Comparison of ENCODE assay signal across 16 cellular contexts in the genomic region with DNA sequence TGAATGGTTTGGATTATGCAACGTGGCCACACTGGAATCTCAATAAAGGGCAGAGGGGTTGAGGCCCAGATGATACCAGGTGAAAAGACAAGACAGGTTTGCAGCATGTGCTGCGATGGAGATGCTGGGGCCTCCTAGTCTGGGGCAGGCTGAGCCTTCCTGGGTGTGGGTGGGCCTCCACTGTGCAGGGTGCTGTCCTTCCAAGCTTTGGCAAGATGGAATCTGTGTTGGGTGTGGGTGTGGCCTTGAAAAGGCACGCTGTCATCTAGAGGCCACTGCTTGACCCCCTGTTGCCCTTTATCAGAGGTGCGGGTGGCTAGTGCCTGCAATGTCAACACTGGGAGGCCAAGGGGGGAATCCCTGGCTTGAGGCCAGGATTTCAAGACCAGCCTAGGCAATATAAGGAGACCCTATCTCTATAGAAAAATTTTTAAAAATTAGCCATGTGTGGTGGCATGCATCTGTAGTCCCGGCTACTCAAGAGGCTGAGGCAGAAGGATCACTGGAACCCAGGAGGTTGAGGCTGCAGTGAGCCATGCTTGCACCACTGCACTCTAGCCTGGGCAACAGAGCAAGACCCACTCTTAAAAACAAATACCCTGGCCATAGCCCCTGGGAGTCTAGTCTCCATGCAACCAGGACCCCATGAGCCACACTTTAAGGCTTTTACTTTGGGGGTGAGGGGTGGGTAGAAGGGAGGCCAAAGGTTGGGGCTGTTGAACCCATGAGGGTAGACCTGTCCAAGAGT. TPM values are rescaled to one million over a fixed set of nuclear protein-coding genes. Genes with fewer than 3 reads are reported as not detected.
DNase-seq lines count a peak whose midpoint lies in the region; ATAC-seq, FAIRE-seq and TF ChIP-seq lines count a peak whose summit lies in the region.
"Had no signal": no experiment of that assay in that cellular context is flagged by ENCODE, and none has a peak within 500 bp of the region (broad histone marks: within the 10 kb centered on the region; RNA-seq: fewer than 3 reads in every experiment).

No MANE protein-coding gene starts in this region.

- peaks cover 19% of the 10 kb centered on the region for H3K36me3 ChIP-seq in RWPE2 (ENCODE audit: low read depth)
- H3K36me3 ChIP-seq in endothelial cell of umbilical vein (ENCODE audit: control insufficient read depth in 2 of 2, extremely low read depth in 1 of 2, insufficient read depth in 2 of 2, low read length in 2 of 2) = peaks cover 0 to 3% of the 10 kb centered on the region in 2 experiments
- peaks cover 4% of the 10 kb centered on the region for H3K36me3 ChIP-seq in GM23338 (ENCODE audit: insufficient read depth)
- H3K36me3 ChIP-seq: left lung had no signal

- intact Hi-C loops in endothelial cell of umbilical vein (cut with micrococcal nuclease) = no loop called here

- no peak overlapping the region for H3K4me2 ChIP-seq in A549
- no peak overlapping the region for H3K4me2 ChIP-seq in endothelial cell of umbilical vein (ENCODE audit: insufficient read depth, low read length)
- H3K4me2 ChIP-seq in GM23338 = no peak overlapping the region
- H3K4me2 ChIP-seq: BLaER1 had no signal

- TF ChIP-seq POLR2A in A549 (IDR thresholded peaks at IDR 0.05; ENCODE audit: low read length) (no peak), endothelial cell of umbilical vein (IDR thresholded peaks at IDR 0.05; ENCODE audit: low read depth, low read length) (no peak)

- no peak overlapping the region for H3K27ac Mint-ChIP-seq in GM23338
- H3K27ac Mint-ChIP-seq: activated CD4-positive, alpha-beta T cell treated with anti-CD3 and anti-CD28 coated beads for 36 hours; progenitor cell of endocrine pancreas had no signal

- no peak for TF ChIP-seq RAD21 in A549 (conservative IDR thresholded peaks at IDR 0.05 in 1 of 2, IDR thresholded peaks at IDR 0.05 in 1 of 2)

- H3K79me2 ChIP-seq in endothelial cell of umbilical vein (ENCODE audit: control insufficient read depth, insufficient read depth, low read length) (no peaks in the 10 kb centered on the region), GM23338 (replicated peaks; ENCODE audit: insufficient read depth) (peaks cover 9% of the 10 kb centered on the region)

- H3K9me1 ChIP-seq in endothelial cell of umbilical vein (replicated peaks; ENCODE audit: control insufficient read depth, extremely low read depth, insufficient read depth, low read length) = no peaks in the 10 kb centered on the region

- DNase-seq in A549 (ENCODE audit: low read depth in 1 of 2, low spot score in 1 of 2) (peak in 1 of 2 experiments; percentile 31), EL (peak; percentile 32), RWPE2 (ENCODE audit: low spot score) (no peak), endothelial cell of umbilical vein (ENCODE audit: low read depth, low spot score) (no peak), GM23338 (ENCODE audit: low spot score) (no peak), NCI-H510A (lab: John Stamatoyannopoulos, UW) (no peak)
- DNase-seq: activated CD4-positive, alpha-beta T cell treated with anti-CD3 and anti-CD28 coated beads for 36 hours; activated gamma-delta T cell treated with Interleukin-2 at 50 U/mL for 16 hours; left lung; NCI-H1105 treated with DMSO at 0.1 percent for 48 hours; NCI-H446 treated with DMSO at 0.1 percent for 48 hours; testis had no signal

- CTCF ChIA-PET in A549 (lab: Yijun Ruan, JAX) = interaction anchor here (1.4 to 15.8 kb wide), 5 partner anchors 8 to 297 kb away, joined by 5 to 374 read pairs (median 191); partner anchors contain the start of gene RRM2
- CTCF ChIA-PET in endothelial cell of umbilical vein (lab: Charles Lee) = interaction anchor here (3.8 kb wide), 1 partner anchor 11 kb away, joined by 23 read pairs; no protein-coding TSS in a partner anchor

- POLR2A ChIA-PET in A549 (lab: Yijun Ruan, JAX) = no interaction called here
- POLR2A ChIA-PET in endothelial cell of umbilical vein (lab: Charles Lee) = no interaction called here

- H3K4me1 Mint-ChIP-seq in GM23338 = peaks cover 40% of the 10 kb centered on the region

- peak in 1 of 2 experiments; percentile 36; a peak in 3 of 6 replicates for ATAC-seq in A549
- peak; percentile 11 for ATAC-seq in RWPE2 (ENCODE audit: low read depth)
- no peak for ATAC-seq in GM19397 (IDR thresholded peaks at IDR 0.05; ENCODE audit: unreplicated experiment)
- ATAC-seq in GM23338 = no peak

- H4K20me1 ChIP-seq in endothelial cell of umbilical vein (replicated peaks; ENCODE audit: control insufficient read depth, extremely low read depth, insufficient read depth, low read length) = no peaks in the 10 kb centered on the region
- peaks cover 17% of the 10 kb centered on the region for H4K20me1 ChIP-seq in GM23338 (replicated peaks; ENCODE audit: insufficient read depth)

- 75% methylated on average over 5 of the region's 5 CpGs for WGBS in A549 (ENCODE audit: missing lambda C conversion rate)

- no peaks in the 10 kb centered on the region for H3K9me3 Mint-ChIP-seq in GM23338

- H3K27me3 Mint-ChIP-seq in GM23338 (ENCODE audit: insufficient read depth, low read depth, poor library complexity) = peaks cover 23% of the 10 kb centered on the region
- H3K27me3 Mint-ChIP-seq: activated CD4-positive, alpha-beta T cell treated with anti-CD3 and anti-CD28 coated beads for 36 hours; progenitor cell of endocrine pancreas had no signal

- BruUV-seq in endothelial cell of umbilical vein (replicated peaks; lab: Mats Ljungman, UMichigan) = no TSS peak

- no peak for TF ChIP-seq EP300 in A549 (IDR thresholded peaks at IDR 0.05)

- H3K27me3 ChIP-seq in RWPE2 (ENCODE audit: insufficient read depth, poor library complexity, severe bottlenecking) (no peaks in the 10 kb centered on the region), endothelial cell of umbilical vein (ENCODE audit: control insufficient read depth in 2 of 2, insufficient read depth in 2 of 2, low read length in 2 of 2) (no peaks in the 10 kb centered on the region), GM23338 (ENCODE audit: insufficient read depth) (no peaks in the 10 kb centered on the region)
- H3K27me3 ChIP-seq: BLaER1, left lung, testis had no signal

- TF ChIP-seq CTCF in A549 (IDR thresholded peaks at IDR 0.05) (no peak), RWPE2 (IDR thresholded peaks at IDR 0.05; ENCODE audit: poor library complexity, severe bottlenecking) (no peak), endothelial cell of umbilical vein (IDR thresholded peaks at IDR 0.05; ENCODE audit: extremely low read depth in 1 of 2, insufficient read depth in 1 of 2, low read depth in 1 of 2, low read length in 2 of 2) (no peak), GM23338 (conservative IDR thresholded peaks at IDR 0.05; ENCODE audit: low read depth in 2 of 2) (no peak)

- no peaks in the 10 kb centered on the region for H3F3A ChIP-seq in GM23338 (replicated peaks; ENCODE audit: low read depth)

- no peak overlapping the region for H3K9ac ChIP-seq in endothelial cell of umbilical vein (replicated peaks; ENCODE audit: extremely low read depth, insufficient read depth, low read length)
- H3K9ac ChIP-seq: BLaER1 had no signal

- H3K4me3 ChIP-seq in A549 (no peak overlapping the region), RWPE2 (ENCODE audit: severe bottlenecking) (no peak overlapping the region), endothelial cell of umbilical vein (replicated peaks in 1 of 3; ENCODE audit: insufficient read depth in 1 of 3, low read depth in 1 of 3, low read length in 3 of 3) (no peak overlapping the region), GM23338 (no peak overlapping the region)
- H3K4me3 ChIP-seq: BLaER1, left lung, testis had no signal

- no peaks in the 10 kb centered on the region for H3K9me3 ChIP-seq in A549
- H3K9me3 ChIP-seq in RWPE2 (ENCODE audit: severe bottlenecking) = no peaks in the 10 kb centered on the region
- H3K9me3 ChIP-seq in endothelial cell of umbilical vein (replicated peaks; ENCODE audit: control insufficient read depth, insufficient read depth, low read length) = no peaks in the 10 kb centered on the region
- H3K9me3 ChIP-seq: BLaER1, left lung, testis had no signal

- H3K27ac ChIP-seq in A549 (peak overlapping the region in 1 of 2 experiments; percentile 47; a peak in 1 of 6 replicates), RWPE2 (ENCODE audit: poor library complexity, severe bottlenecking) (peak overlapping the region; percentile 22), endothelial cell of umbilical vein (ENCODE audit: insufficient read depth, low read depth, low read length) (no peak overlapping the region), GM23338 (ENCODE audit: low read depth) (no peak overlapping the region)
- H3K27ac ChIP-seq: BLaER1, left lung, testis had no signal

- H2AFZ ChIP-seq in endothelial cell of umbilical vein (ENCODE audit: low read depth, low read length) (no peak overlapping the region), GM23338 (no peak overlapping the region)

- no peak for FAIRE-seq in A549 (lab: Jason Lieb, UNC)
- FAIRE-seq in endothelial cell of umbilical vein (lab: Jason Lieb, UNC) = no peak

- H3K4me3 Mint-ChIP-seq in GM23338 = no peak overlapping the region
- H3K4me3 Mint-ChIP-seq: activated CD4-positive, alpha-beta T cell treated with anti-CD3 and anti-CD28 coated beads for 36 hours had no signal

- peaks cover 35% of the 10 kb centered on the region for H3K36me3 Mint-ChIP-seq in GM23338 (ENCODE audit: low read depth)

- dilution Hi-C loops in endothelial cell of umbilical vein (cut with MboI; ENCODE audit: extremely low pct_ligation_motif_present, low sequenced_read_pairs) = no loop called here

- no peaks in the 10 kb centered on the region for H3K9me2 ChIP-seq in GM23338 (ENCODE audit: insufficient read depth)

- H3K4me1 ChIP-seq in A549 (peaks cover 32% of the 10 kb centered on the region), RWPE2 (ENCODE audit: insufficient read depth, poor library complexity, severe bottlenecking) (peaks cover 18% of the 10 kb centered on the region), endothelial cell of umbilical vein (ENCODE audit: control insufficient read depth, extremely low read depth, insufficient read depth, low read length) (no peaks in the 10 kb centered on the region), GM23338 (ENCODE audit: insufficient read depth) (peaks cover 18% of the 10 kb centered on the region)
- H3K4me1 ChIP-seq: left lung, testis had no signal

RNA-seq across cellular contexts. Expression of gene RRM2, which starts 13.8 kb away (rescaled TPM):
- 65.1 and 84.4 TPM in 2 replicates for polyA plus RNA-seq in A549 (2011; rRNA removed)
- 199 and 238 TPM in 2 replicates for polyA plus RNA-seq in A549 (2012; cell fraction: cytosol; rRNA removed)
- polyA plus RNA-seq in A549 (2012; cell fraction: nucleus; rRNA removed) = 130 and 275 TPM in 2 replicates
- polyA plus RNA-seq in A549 (2017; fragmentation: RNase III; extraction: RNeasy Plus Mini Kit Qiagen cat#74134 plus additional on column Dnase treatment) = 111 to 150 TPM (median 121 TPM) in 3 replicates
- 37.3 and 46.5 TPM in 2 replicates for polyA minus RNA-seq in A549 (2011; rRNA and poly(A)+ RNA removed)
- total RNA-seq in endothelial cell of umbilical vein = 220 and 246 TPM in 2 replicates
- polyA plus RNA-seq in endothelial cell of umbilical vein = 40.9 and 58.0 TPM in 2 replicates
- 64.3 and 82.1 TPM in 2 replicates for polyA plus RNA-seq in endothelial cell of umbilical vein (2011; cell fraction: cytosol; rRNA removed)
- 66.4 and 74.8 TPM in 2 replicates for polyA plus RNA-seq in endothelial cell of umbilical vein (2011; cell fraction: nucleus; rRNA removed)
- polyA plus RNA-seq in endothelial cell of umbilical vein (2012) = 94.1 and 188 TPM in 2 replicates
- polyA minus RNA-seq in endothelial cell of umbilical vein = 65.3 and 69.9 TPM in 2 replicates
- polyA minus RNA-seq in endothelial cell of umbilical vein (2011; cell fraction: cytosol; rRNA and poly(A)+ RNA removed) = 124 TPM
- polyA minus RNA-seq in endothelial cell of umbilical vein (2011; cell fraction: nucleus; rRNA and poly(A)+ RNA removed) = 65.7 and 66.2 TPM in 2 replicates
- total RNA-seq in GM23338 (2014; rRNA removed; shearing (Covaris generic)) = 118 and 119 TPM in 2 replicates
- polyA plus RNA-seq in GM23338 (2016; fragmentation: Nextera tagmentation; extraction: Ambion mirVana) = 84.3 and 108 TPM in 2 replicates

RNA-seq across cellular contexts. Expression of gene CYS1, which starts 56.1 kb away (rescaled TPM):
- 0.53 and 0.68 TPM in 2 replicates for polyA plus RNA-seq in A549 (2011; rRNA removed)
- 0.41 and 0.87 TPM in 2 replicates for polyA plus RNA-seq in A549 (2012; cell fraction: cytosol; rRNA removed)
- 0.48 and 0.71 TPM in 2 replicates for polyA plus RNA-seq in A549 (2012; cell fraction: nucleus; rRNA removed)
- polyA plus RNA-seq in A549 (2017; fragmentation: RNase III; extraction: RNeasy Plus Mini Kit Qiagen cat#74134 plus additional on column Dnase treatment) = 0.64 to 1.2 TPM (median 1.1 TPM) in 3 replicates
- polyA minus RNA-seq in A549 (2011; rRNA and poly(A)+ RNA removed) = 0.17 and 1.2 TPM in 2 replicates
- 0.25 TPM in 1 of 2 replicates, not detected in the other for total RNA-seq in endothelial cell of umbilical vein
- 0.03 TPM in 1 of 2 replicates, not detected in the other for polyA plus RNA-seq in endothelial cell of umbilical vein
- 0.01 and 0.03 TPM in 2 replicates for polyA plus RNA-seq in endothelial cell of umbilical vein (2011; cell fraction: cytosol; rRNA removed)
- polyA plus RNA-seq in endothelial cell of umbilical vein (2011; cell fraction: nucleus; rRNA removed) = 0.04 TPM in 1 of 2 replicates, not detected in the other
- polyA plus RNA-seq in endothelial cell of umbilical vein (2012) = 0.08 TPM in 1 of 2 replicates, not detected in the other
- polyA minus RNA-seq in endothelial cell of umbilical vein = not detected in 2 replicates
- not detected for polyA minus RNA-seq in endothelial cell of umbilical vein (2011; cell fraction: cytosol; rRNA and poly(A)+ RNA removed)
- polyA minus RNA-seq in endothelial cell of umbilical vein (2011; cell fraction: nucleus; rRNA and poly(A)+ RNA removed) = not detected in 2 replicates
- total RNA-seq in GM23338 (2014; rRNA removed; shearing (Covaris generic)) = 0.04 and 0.31 TPM in 2 replicates
- 0.30 and 0.32 TPM in 2 replicates for polyA plus RNA-seq in GM23338 (2016; fragmentation: Nextera tagmentation; extraction: Ambion mirVana)
- total RNA-seq: activated CD4-positive, alpha-beta T cell treated with anti-CD3 and anti-CD28 coated beads for 36 hours; HT-29 had no signal
